In genomic region chrX:146449243-146449642, GRCh38 we compare ENCODE assay signal across 27 cellular contexts.
"Had no signal": no experiment of that assay in that cellular context is flagged by ENCODE, and none has a peak within 500 bp of the region (broad histone marks: within the 10 kb centered on the region; RNA-seq: fewer than 3 reads in every experiment).

No MANE protein-coding gene starts in this region.

- H3K4me1 ChIP-seq: stomach, suprapubic skin, testis, thyroid gland, tibial artery, tibial nerve, transverse colon, upper lobe of left lung, upper lobe of right lung, uterus, vagina had no signal

- FAIRE-seq: urothelium cell line had no signal

- H3K36me3 ChIP-seq: stomach, suprapubic skin, thoracic aorta, thyroid gland, tibial artery, tibial nerve, transverse colon, upper lobe of left lung, upper lobe of right lung, uterus, vagina had no signal

- H3K9me3 ChIP-seq: stomach, suprapubic skin, testis, thoracic aorta, thyroid gland, tibial artery, tibial nerve, transverse colon, upper lobe of right lung, uterus, vagina had no signal

- H3K27ac ChIP-seq: stomach, suprapubic skin, testis, thoracic aorta, thyroid gland, tibial artery, tibial nerve, transverse colon, upper lobe of left lung, upper lobe of right lung, uterus, vagina had no signal

- H3K27me3 ChIP-seq: stomach, suprapubic skin, testis, thyroid gland, tibial artery, tibial nerve, transverse colon, upper lobe of left lung, upper lobe of right lung, uterus, vagina had no signal

- ATAC-seq: stimulated activated effector memory CD8-positive, alpha-beta T cell treated with anti-CD3 and anti-CD28 coated beads, Interleukin-12 subunit alpha, Interleukin-12 subunit beta, amount 100 ng/mL, for 72 hours; stimulated activated memory B cell treated with anti-CD40 and anti-IgM and Interleukin-4, amounts not matched to agents 10 μg/mL and 1 μg/mL and 100 μg/mL, for 72 hours; stimulated activated naive B cell treated with anti-CD40 and anti-IgM and Interleukin-4, amounts not matched to agents 10 μg/mL and 1 μg/mL and 100 μg/mL, for 72 hours; stimulated activated naive CD8-positive, alpha-beta T cell treated with anti-CD3 and anti-CD28 coated beads, Interleukin-15, amount 100 ng/mL, for 72 hours; stimulated activated naive CD8-positive, alpha-beta T cell treated with anti-CD3 and anti-CD28 coated beads, Interleukin-15, Interleukin-2, amounts not matched to agents 100 U/mL and 50 U/mL, for 24 hours; upper lobe of right lung had no signal

- H3K4me3 ChIP-seq: stomach, suprapubic skin, testis, thoracic aorta, thyroid gland, tibial artery, tibial nerve, transverse colon, upper lobe of left lung, upper lobe of right lung, uterus, vagina had no signal

- DNase-seq: stimulated activated CD4-positive, alpha-beta T cell treated with anti-CD3 and anti-CD28 coated beads, Interleukin-2, amount 100 ng/mL, for 48 hours; stimulated activated CD4-positive, alpha-beta T cell treated with anti-CD3 and anti-CD28 coated beads, Interleukin-4, amount 100 ng/mL, for 1 hour; stimulated activated CD4-positive, alpha-beta T cell treated with anti-CD3 and anti-CD28 coated beads, Interleukin-4, amount 100 ng/mL, for 24 hours; stimulated activated CD4-positive, alpha-beta T cell treated with anti-CD3 and anti-CD28 coated beads, Interleukin-4, amount 100 ng/mL, for 4 hours; stimulated activated CD8-positive, alpha-beta memory T cell treated with anti-CD3 and anti-CD28 coated beads, Interleukin-4, amount 100 ng/mL, for 48 hours; stimulated activated naive B cell treated with anti-CD40 and anti-IgM and Interleukin-4, amounts not matched to agents 10 μg/mL and 1 μg/mL and 100 μg/mL, for 72 hours; stimulated activated naive CD4-positive, alpha-beta T cell; stimulated activated naive CD4-positive, alpha-beta T cell treated with Interleukin-2 at 50 U/mL for 16 hours; stimulated activated naive CD8-positive, alpha-beta T cell treated with anti-CD3 and anti-CD28 coated beads, Interleukin-15, amount 100 ng/mL, for 72 hours; stimulated activated naive CD8-positive, alpha-beta T cell treated with anti-CD3 and anti-CD28 coated beads, Interleukin-15, Interleukin-2, amounts not matched to agents 100 U/mL and 50 U/mL, for 24 hours; stomach; substantia nigra; testis; thyroid gland; tibial artery; transverse colon; trophoblast cell; upper lobe of left lung; upper lobe of right lung; uterus had no signal
